Comparison of ENCODE assay signal across 19 cellular contexts in the genomic region with DNA sequence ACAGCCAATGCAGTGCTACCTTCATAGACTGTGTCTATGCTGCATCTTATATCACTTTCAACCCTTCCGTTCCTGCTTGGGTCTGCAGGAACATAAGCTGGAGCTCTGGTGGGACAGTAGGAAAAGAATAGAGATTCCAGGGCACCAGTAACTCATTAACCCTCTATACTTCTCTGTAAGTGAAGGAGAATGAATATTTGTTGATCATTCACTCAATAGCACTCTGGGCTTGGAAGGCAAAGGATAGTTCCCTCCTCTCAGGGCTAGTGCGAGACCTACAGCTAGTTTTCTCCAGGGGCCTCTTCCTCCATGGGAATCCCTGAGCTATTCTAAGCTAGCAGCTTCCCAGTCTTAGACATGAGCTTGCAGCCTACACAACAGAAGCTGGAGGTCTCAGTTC.
"Had no signal": no experiment of that assay in that cellular context is flagged by ENCODE, and none has a peak within 500 bp of the region (broad histone marks: within the 10 kb centered on the region; RNA-seq: fewer than 3 reads in every experiment).

No MANE protein-coding gene starts in this region.

- H3K36me3 Mint-ChIP-seq: activated naive CD4-positive, alpha-beta T cell treated with anti-CD3 and anti-CD28 coated beads, Interleukin-2, amount 10 ng/mL, durations not matched to agents 7 days and 5 days; activated naive CD8-positive, alpha-beta T cell treated with anti-CD3 and anti-CD28 coated beads for 36 hours had no signal

- H3K27me3 Mint-ChIP-seq: activated CD8-positive, alpha-beta T cell treated with anti-CD3 and anti-CD28 coated beads for 36 hours; activated naive CD4-positive, alpha-beta T cell treated with anti-CD3 and anti-CD28 coated beads, Interleukin-2, amount 10 ng/mL, durations not matched to agents 7 days and 5 days had no signal

- H3K27ac Mint-ChIP-seq: activated CD8-positive, alpha-beta T cell treated with anti-CD3 and anti-CD28 coated beads for 36 hours; activated naive CD4-positive, alpha-beta T cell treated with anti-CD3 and anti-CD28 coated beads, Interleukin-2, amount 10 ng/mL, durations not matched to agents 7 days and 5 days; activated naive CD8-positive, alpha-beta T cell treated with anti-CD3 and anti-CD28 coated beads for 36 hours; activated T-cell treated with anti-CD3 and anti-CD28 coated beads, Interleukin-2, amount 50 U/mL, for 72 hours; activated T-helper 2 cell treated with anti-CD3 and anti-CD28 coated beads, Interferon-gamma antibody, Interleukin-2, Interleukin-4, amounts not matched to agents 10 μg/mL and 5 μg/mL and 100 μg/mL, durations not matched to agents 14 hours and 24 hours and 36 hours; T-helper 1 cell treated with Interleukin-12 subunit alpha and Interleukin-12 subunit beta and Interleukin-4 antibody, amounts not matched to agents 30 μg/mL and 1 μg/mL, for 36 hours had no signal

- H3K9ac ChIP-seq: KMS-11 had no signal

- H3K9me3 Mint-ChIP-seq: activated CD8-positive, alpha-beta T cell treated with anti-CD3 and anti-CD28 coated beads for 36 hours had no signal

- H3K4me2 ChIP-seq: KMS-11 had no signal

- H3K27ac ChIP-seq: KMS-11 had no signal

- DNase-seq: activated CD4-positive, alpha-beta T cell treated with anti-CD3 and anti-CD28 coated beads for 4 hours; activated CD8-positive, alpha-beta memory T cell treated with anti-CD3 and anti-CD28 coated beads, Interleukin-2, amount 50 U/mL, for 4 hours; activated CD8-positive, alpha-beta T cell treated with anti-CD3 and anti-CD28 coated beads for 36 hours; activated gamma-delta T cell treated with Interleukin-2 at 50 U/mL for 16 hours; activated naive CD4-positive, alpha-beta T cell treated with anti-CD3 and anti-CD28 coated beads, Interleukin-2, amount 10 ng/mL, durations not matched to agents 7 days and 5 days; activated naive CD8-positive, alpha-beta T cell treated with anti-CD3 and anti-CD28 coated beads for 36 hours; activated T-cell treated with anti-CD3 and anti-CD28 coated beads, Interleukin-2, amount 50 U/mL, for 72 hours; MV-4-11; NCI-H1092 treated with DMSO at 0.1 percent for 48 hours; NCI-H1417 treated with DMSO at 0.1 percent for 48 hours; NCI-H1694; NCI-H2029 treated with DMSO at 0.1 percent for 48 hours; NCI-H510A treated with DMSO at 0.1 percent for 48 hours; PC-3; SHP77 treated with DMSO at 0.1 percent for 48 hours had no signal

- H3K4me3 Mint-ChIP-seq: activated CD8-positive, alpha-beta T cell treated with anti-CD3 and anti-CD28 coated beads for 36 hours; activated naive CD4-positive, alpha-beta T cell treated with anti-CD3 and anti-CD28 coated beads, Interleukin-2, amount 10 ng/mL, durations not matched to agents 7 days and 5 days; activated naive CD8-positive, alpha-beta T cell treated with anti-CD3 and anti-CD28 coated beads for 36 hours; activated T-cell treated with anti-CD3 and anti-CD28 coated beads, Interleukin-2, amount 50 U/mL, for 72 hours; T-helper 1 cell treated with Interleukin-12 subunit alpha and Interleukin-12 subunit beta and Interleukin-4 antibody, amounts not matched to agents 30 μg/mL and 1 μg/mL, for 36 hours had no signal

- H3K4me1 Mint-ChIP-seq: activated naive CD4-positive, alpha-beta T cell treated with anti-CD3 and anti-CD28 coated beads, Interleukin-2, amount 10 ng/mL, durations not matched to agents 7 days and 5 days; activated naive CD8-positive, alpha-beta T cell treated with anti-CD3 and anti-CD28 coated beads for 36 hours had no signal

- ATAC-seq: activated CD4-positive, CD25-positive, alpha-beta regulatory T cell treated with anti-CD3 and anti-CD28 coated beads, Interleukin-2, amount 50 U/mL, for 24 hours; activated CD8-positive, alpha-beta T cell treated with anti-CD3 and anti-CD28 coated beads for 36 hours; activated T-cell treated with anti-CD3 and anti-CD28 coated beads, Interleukin-2, amount 50 U/mL, for 72 hours; PC-3 had no signal
